8 cellular contexts compared by ENCODE assay signal in genomic region chr3:49554639-49555265, GRCh38. TPM values are rescaled to one million over a fixed set of nuclear protein-coding genes. Genes with fewer than 3 reads are reported as not detected.
DNase-seq lines count a peak whose midpoint lies in the region; ATAC-seq, FAIRE-seq and TF ChIP-seq lines count a peak whose summit lies in the region.

No MANE protein-coding gene starts in this region.

- H3K4me2 ChIP-seq in keratinocyte (ENCODE audit: control insufficient read depth, extremely low read depth, insufficient read depth, low read depth, low read length) = peak overlapping the region; percentile 75

- no peaks in the 10 kb centered on the region for H3K79me2 ChIP-seq in keratinocyte (ENCODE audit: control insufficient read depth, insufficient read depth, low read length)

- H3K9ac ChIP-seq in keratinocyte (ENCODE audit: control insufficient read depth, extremely low read depth, insufficient read depth, low read length) = no peak overlapping the region

- ATAC-seq in GM18520 (IDR thresholded peaks at IDR 0.05; ENCODE audit: unreplicated experiment) (peak; percentile 36), HG02763 (IDR thresholded peaks at IDR 0.05; ENCODE audit: unreplicated experiment) (peak; percentile 45)

- dilution Hi-C loops in keratinocyte (cut with MboI; ENCODE audit: extremely low pct_ligation_motif_present, low sequenced_read_pairs) = loop anchor here (25.0 kb wide), 1 partner anchor 108 kb away; the partner anchor contains the start of gene APEH

- no peaks in the 10 kb centered on the region for H3K9me3 ChIP-seq in keratinocyte (ENCODE audit: control insufficient read depth, low read depth, low read length)

- no peak overlapping the region for H2AFZ ChIP-seq in keratinocyte (ENCODE audit: control insufficient read depth, low read length)

- FAIRE-seq in keratinocyte (lab: Jason Lieb, UNC) = no peak

- H3K9me1 ChIP-seq in keratinocyte (ENCODE audit: control insufficient read depth, extremely low read depth, insufficient read depth, low read length) = no peaks in the 10 kb centered on the region

- peaks cover 11% of the 10 kb centered on the region for H3K4me1 ChIP-seq in keratinocyte (ENCODE audit: control insufficient read depth, extremely low read depth, insufficient read depth, low read length)

- H3K36me3 ChIP-seq in keratinocyte (ENCODE audit: control insufficient read depth in 2 of 2, extremely low read depth in 1 of 2, insufficient read depth in 2 of 2, low read length in 2 of 2) = no peaks in the 10 kb centered on the region

- in situ Hi-C loops in astrocyte of the spinal cord (cut with HindIII; ENCODE audit: low sequenced_read_pairs) = no loop called here

- no peak overlapping the region for H3K27ac ChIP-seq in keratinocyte (ENCODE audit: control insufficient read depth, insufficient read depth, low read length)

- DNase-seq in RPMI8226 (peak; percentile 62), astrocyte of the spinal cord (ENCODE audit: low read depth, low spot score) (peak; percentile 25), keratinocyte (ENCODE audit: low read depth, low spot score) (no peak), GM10266 (ENCODE audit: extremely low spot score) (no peak), RKO (ENCODE audit: low spot score) (no peak)
- peak; percentile 39 for DNase-seq in stimulated activated CD4-positive, alpha-beta T cell treated with anti-CD3 and anti-CD28 coated beads, Interleukin-1b, Interleukin-23, amount 100 ng/mL, for 48 hours

- peaks cover 24% of the 10 kb centered on the region for H3K27me3 ChIP-seq in keratinocyte (ENCODE audit: control insufficient read depth, extremely low read depth, insufficient read depth, low read length)

- H3K4me3 ChIP-seq in astrocyte of the spinal cord (ENCODE audit: low read depth, low read length) (peak overlapping the region; percentile 21), keratinocyte (ENCODE audit: control insufficient read depth in 2 of 3, extremely low read depth in 1 of 3, insufficient read depth in 2 of 3, low read depth in 1 of 3, low read length in 3 of 3) (peak overlapping the region in 2 of 3 experiments; percentile 13 to 41)

- no peaks in the 10 kb centered on the region for H4K20me1 ChIP-seq in keratinocyte (ENCODE audit: control insufficient read depth, extremely low read depth, insufficient read depth, low read length)

- TF ChIP-seq CTCF in astrocyte of the spinal cord (IDR thresholded peaks at IDR 0.05; ENCODE audit: low read depth, low read length) = no peak
- no peak for TF ChIP-seq CTCF in keratinocyte (optimal IDR thresholded peaks at IDR 0.05 in 1 of 3, IDR thresholded peaks at IDR 0.05 in 1 of 3, conservative IDR thresholded peaks at IDR 0.05 in 1 of 3; ENCODE audit: extremely low read depth in 1 of 3, insufficient read depth in 2 of 3, low read length in 3 of 3)
- TF ChIP-seq CTCF in GM10266 (IDR thresholded peaks at IDR 0.05; ENCODE audit: control insufficient read depth, insufficient read depth, low read depth, missing control alignments) = no peak

RNA-seq across cellular contexts. Expression of gene BSN, which starts 0.5 kb away (rescaled TPM):
- under 0.01 to 0.01 TPM (median under 0.01 TPM) in 3 replicates for polyA plus RNA-seq in keratinocyte
- polyA plus RNA-seq in keratinocyte (2011; ENCODE audit: low read depth) = not detected
- not detected in 2 replicates for polyA plus RNA-seq in keratinocyte (2011; cell fraction: cytosol; rRNA removed)
- 0.06 and 0.09 TPM in 2 replicates for polyA plus RNA-seq in keratinocyte (2011; cell fraction: nucleus; rRNA removed)
- 0.02 TPM in 1 of 2 replicates, not detected in the other for polyA plus RNA-seq in keratinocyte (2012; ENCODE audit: low replicate concordance)
- polyA minus RNA-seq in keratinocyte = 0.03 to 0.26 TPM (median 0.06 TPM) in 3 replicates
- not detected for polyA minus RNA-seq in keratinocyte (2011; cell fraction: cytosol; rRNA and poly(A)+ RNA removed)
- 0.16 and 0.21 TPM in 2 replicates for polyA minus RNA-seq in keratinocyte (2011; cell fraction: nucleus; rRNA and poly(A)+ RNA removed)

Comparison
In these comparisons a context has a peak if more than half of its experiments do, and no peak if none do; other contexts are left out.
1. DNase-seq: peak in RPMI8226 (single experiment), astrocyte of the spinal cord (single experiment) and stimulated activated CD4-positive, alpha-beta T cell treated with anti-CD3 and anti-CD28 coated beads, Interleukin-1b, Interleukin-23, amount 100 ng/mL, for 48 hours (single experiment); none in keratinocyte (single experiment), GM10266 (single experiment) and RKO (single experiment).